ENCODE assay signal across 1 cellular context in genomic region chr12:16401835-16402234, GRCh38. TPM values are rescaled to one million over a fixed set of nuclear protein-coding genes. Genes with fewer than 3 reads are reported as not detected.
"Had no signal": no experiment of that assay in that cellular context is flagged by ENCODE, and none has a peak within 500 bp of the region (broad histone marks: within the 10 kb centered on the region; RNA-seq: fewer than 3 reads in every experiment).

No MANE protein-coding gene starts in this region.

RNA-seq across cellular contexts. Expression of gene MGST1, which starts 54.4 kb away (rescaled TPM):
- polyA plus RNA-seq: IgD-negative memory B cell had no signal
